1 cellular context compared by ENCODE assay signal in genomic region chr15:63350178-63350621, GRCh38.
TF ChIP-seq lines count a peak whose summit lies in the region.

No MANE protein-coding gene starts in this region.

TF ChIP-seq in K562, 482 proteins besides CTCF, POLR2A, EP300 and RAD21 (continued from another document and continues in another):
- TF ChIP-seq USF2 (CRISPR knock-in tag; IDR thresholded peaks at IDR 0.05) (peak; percentile 45; the same call in 1 of the 2 replicates), ZBTB26 (CRISPR knock-in tag; IDR thresholded peaks at IDR 0.05) (no peak), TOE1 (IDR thresholded peaks at IDR 0.05; ENCODE audit: borderline replicate concordance) (no peak), TOE1 (CRISPR knock-in tag; IDR thresholded peaks at IDR 0.05; ENCODE audit: borderline replicate concordance, low read depth) (no peak), CXXC5 (CRISPR knock-in tag; IDR thresholded peaks at IDR 0.05) (peak; percentile 37), KDM5B (IDR thresholded peaks at IDR 0.05; ENCODE audit: insufficient replicate concordance, low read depth, low read length) (no peak), ZBTB33 (CRISPR knock-in tag; IDR thresholded peaks at IDR 0.05) (no peak), RAD51 (IDR thresholded peaks at IDR 0.05; ENCODE audit: borderline replicate concordance, low read depth) (peak; percentile 41), ZC3H8 (IDR thresholded peaks at IDR 0.05) (no peak), KDM1A (IDR thresholded peaks at IDR 0.05) (no peak), ZNF76 (CRISPR knock-in tag; IDR thresholded peaks at IDR 0.05; ENCODE audit: borderline replicate concordance) (0 out of 2 replicates have a peak, but pooled peaks have one; percentile 57), CBFB (CRISPR knock-in tag; IDR thresholded peaks at IDR 0.05) (no peak), ZHX1 (conservative IDR thresholded peaks at IDR 0.05; ENCODE audit: low read length) (no peak), MYC (IDR thresholded peaks at IDR 0.05; ENCODE audit: low read depth, low read length) (no peak), MYC (CRISPR knock-in tag; IDR thresholded peaks at IDR 0.05; ENCODE audit: borderline replicate concordance, low read depth) (no peak), RNF219 (CRISPR knock-in tag; IDR thresholded peaks at IDR 0.05) (no peak), ZNF75A (CRISPR knock-in tag; IDR thresholded peaks at IDR 0.05) (no peak), ZSCAN32 (CRISPR knock-in tag; IDR thresholded peaks at IDR 0.05) (no peak), NFE2L1 (tag; IDR thresholded peaks at IDR 0.05; ENCODE audit: borderline replicate concordance, low read depth) (no peak), ZNF766 (CRISPR knock-in tag; conservative IDR thresholded peaks at IDR 0.05) (0 out of 2 replicates have a peak, but pooled peaks have one; percentile 51), HINFP (tag; conservative IDR thresholded peaks at IDR 0.05; ENCODE audit: low read depth) (no peak), NFIC (IDR thresholded peaks at IDR 0.05) (no peak), ZNF830 (CRISPR knock-in tag; IDR thresholded peaks at IDR 0.05) (no peak), ZNF354B (CRISPR knock-in tag; IDR thresholded peaks at IDR 0.05) (no peak), SIN3A (IDR thresholded peaks at IDR 0.05; ENCODE audit: borderline replicate concordance in 2 of 2, control insufficient read depth in 1 of 2, low read depth in 2 of 2, low read length in 2 of 2) (no peak), ZNF217 (CRISPR knock-in tag; IDR thresholded peaks at IDR 0.05) (no peak), WHSC1 (IDR thresholded peaks at IDR 0.05; ENCODE audit: low read length) (no peak), TRIM28 (IDR thresholded peaks at IDR 0.05) (no peak), CCAR2 (IDR thresholded peaks at IDR 0.05; ENCODE audit: low read depth, low read length) (no peak), ZNF165 (CRISPR knock-in tag; IDR thresholded peaks at IDR 0.05; ENCODE audit: borderline replicate concordance) (0 out of 2 replicates have a peak, but pooled peaks have one; percentile 60), U2AF2 (optimal IDR thresholded peaks at IDR 0.05; ENCODE audit: low read depth, low read length) (no peak), PCBP2 (IDR thresholded peaks at IDR 0.05; ENCODE audit: low read depth, low read length, poor library complexity, severe bottlenecking) (no peak), SMARCE1 (IDR thresholded peaks at IDR 0.05) (no peak), ZNF764 (CRISPR knock-in tag; IDR thresholded peaks at IDR 0.05; ENCODE audit: low read depth) (no peak), USF1 (CRISPR knock-in tag; IDR thresholded peaks at IDR 0.05) (no peak), ZNF785 (CRISPR knock-in tag; IDR thresholded peaks at IDR 0.05) (no peak), RHOXF2B (CRISPR knock-in tag; conservative IDR thresholded peaks at IDR 0.05) (no peak), HMBOX1 (IDR thresholded peaks at IDR 0.05) (no peak), PATZ1 (CRISPR knock-in tag; IDR thresholded peaks at IDR 0.05; ENCODE audit: borderline replicate concordance) (no peak), ZNF134 (CRISPR knock-in tag; conservative IDR thresholded peaks at IDR 0.05) (no peak), ZFP30 (CRISPR knock-in tag; IDR thresholded peaks at IDR 0.05; ENCODE audit: borderline replicate concordance) (no peak), CTBP1 (IDR thresholded peaks at IDR 0.05; ENCODE audit: borderline replicate concordance) (no peak), E2F1 (CRISPR knock-in tag; IDR thresholded peaks at IDR 0.05) (no peak), ARHGAP35 (IDR thresholded peaks at IDR 0.05; ENCODE audit: partially characterized antibody) (no peak), ZNF224 (CRISPR knock-in tag; IDR thresholded peaks at IDR 0.05) (no peak), HCFC1 (IDR thresholded peaks at IDR 0.05; ENCODE audit: low read depth, low read length) (no peak), ZNF655 (CRISPR knock-in tag; IDR thresholded peaks at IDR 0.05) (no peak), ZNF668 (CRISPR knock-in tag; IDR thresholded peaks at IDR 0.05) (no peak), L3MBTL2 (IDR thresholded peaks at IDR 0.05) (peak; percentile 81), ZNF3 (CRISPR knock-in tag; IDR thresholded peaks at IDR 0.05) (no peak), ELK1 (CRISPR knock-in tag; IDR thresholded peaks at IDR 0.05) (no peak)
